In genomic region chr7:76201732-76202665, GRCh38 we compare ENCODE assay signal across 8 cellular contexts. TPM values are rescaled to one million over a fixed set of nuclear protein-coding genes. Genes with fewer than 3 reads are reported as not detected.
DNase-seq lines count a peak whose midpoint lies in the region; ATAC-seq lines count a peak whose summit lies in the region.

Gene SRRM3, plus strand, starts transcription at chr7:76201896. Its CDS starts 33,171 bp downstream, at chr7:76235067.

- DNase-seq in ELR (ENCODE audit: low read depth) = peak; percentile 78
- DNase-seq in NCI-H446 treated with DMSO at 0.1 percent for 48 hours (lab: John Stamatoyannopoulos, UW) = peak; percentile 20
- peak; percentile 92 for DNase-seq in activated CD4-positive, alpha-beta T cell treated with anti-CD3 and anti-CD28 coated beads for 36 hours
- DNase-seq in cerebellum (ENCODE audit: low spot score) = peak; percentile 88
- peak; percentile 48 for DNase-seq in kidney glomerular epithelial cell (lab: John Stamatoyannopoulos, UW)
- peak; percentile 76 to 83 for DNase-seq in stimulated activated CD4-positive, alpha-beta T cell treated with anti-CD3 and anti-CD28 coated beads, Interleukin-1b, Interleukin-23, amount 100 ng/mL, for 4 hours (ENCODE audit: low read depth in 2 of 2)

- H3K27me3 Mint-ChIP-seq in activated CD4-positive, alpha-beta T cell treated with anti-CD3 and anti-CD28 coated beads for 36 hours = peaks cover 14% of the 10 kb centered on the region

- H3K27ac Mint-ChIP-seq in activated CD4-positive, alpha-beta T cell treated with anti-CD3 and anti-CD28 coated beads for 36 hours = no peak within 1 kb of the TSS

- POLR2A ChIA-PET in activated CD4-positive, alpha-beta T cell treated with anti-CD3 and anti-CD28 coated beads for 36 hours (lab: Charles Lee) = no interaction called here

- peak; percentile 85 for ATAC-seq in HG03135 (IDR thresholded peaks at IDR 0.05; ENCODE audit: unreplicated experiment)
- peak; percentile 92 for ATAC-seq in activated CD4-positive, alpha-beta T cell treated with anti-CD3 and anti-CD28 coated beads for 36 hours
- no peak for ATAC-seq in HG02840 (IDR thresholded peaks at IDR 0.05; ENCODE audit: low FRiP score, unreplicated experiment)

- intact Hi-C loops in activated CD4-positive, alpha-beta T cell treated with anti-CD3 and anti-CD28 coated beads for 36 hours (cut with DNase I, micrococcal nuclease) = loop anchor here in 1 of 2 experiments (1.0 kb wide), 3 partner anchors 23 to 112 kb away; no protein-coding TSS in a partner anchor

- H3K4me3 Mint-ChIP-seq in activated CD4-positive, alpha-beta T cell treated with anti-CD3 and anti-CD28 coated beads for 36 hours = no peak within 1 kb of the TSS

- H3K9me3 Mint-ChIP-seq in activated CD4-positive, alpha-beta T cell treated with anti-CD3 and anti-CD28 coated beads for 36 hours (ENCODE audit: low read depth) = no peaks in the 10 kb centered on the region

- CTCF ChIA-PET in activated CD4-positive, alpha-beta T cell treated with anti-CD3 and anti-CD28 coated beads for 36 hours (lab: Charles Lee) = interaction anchor here (1.3 kb wide), 1 partner anchor 53 kb away, joined by 6 read pairs; no protein-coding TSS in a partner anchor

- H3K36me3 Mint-ChIP-seq in activated CD4-positive, alpha-beta T cell treated with anti-CD3 and anti-CD28 coated beads for 36 hours (ENCODE audit: low read depth) = no peaks in the 10 kb centered on the region

- H3K4me1 Mint-ChIP-seq in activated CD4-positive, alpha-beta T cell treated with anti-CD3 and anti-CD28 coated beads for 36 hours = no peaks in the 10 kb centered on the region

RNA-seq across cellular contexts. Expression of gene SRRM3, which starts in this region (rescaled TPM):
- total RNA-seq in activated CD4-positive, alpha-beta T cell treated with anti-CD3 and anti-CD28 coated beads for 36 hours = under 1 TPM in 1 of 2 experiments, not detected in 1; 0.09 TPM
- 16.3 TPM for total RNA-seq in cerebellum

Comparison
In these comparisons a context has a peak if more than half of its experiments do, and no peak if none do; other contexts are left out.
1. RNA of gene SRRM3 (total RNA-seq): 16.3 TPM in cerebellum (single experiment); 0.09 TPM in activated CD4-positive, alpha-beta T cell treated with anti-CD3 and anti-CD28 coated beads for 36 hours; every median in the first group is over 10 times any median in the second.
2. Peak in DNase-seq and ATAC-seq in activated CD4-positive, alpha-beta T cell treated with anti-CD3 and anti-CD28 coated beads for 36 hours; RNA of the gene not detected or under 1 TPM.
3. DNase-seq: peak in every context shown above with its lines; median percentile 92 in activated CD4-positive, alpha-beta T cell treated with anti-CD3 and anti-CD28 coated beads for 36 hours; 88 in cerebellum; 80 in stimulated activated CD4-positive, alpha-beta T cell treated with anti-CD3 and anti-CD28 coated beads, Interleukin-1b, Interleukin-23, amount 100 ng/mL, for 4 hours; 78 in ELR; 48 in kidney glomerular epithelial cell; 20 in NCI-H446 treated with DMSO at 0.1 percent for 48 hours.